In genomic region chr16:4734063-4734729, GRCh38 we compare ENCODE assay signal across 8 cellular contexts. TPM values are rescaled to one million over a fixed set of nuclear protein-coding genes. Genes with fewer than 3 reads are reported as not detected.
DNase-seq lines count a peak whose midpoint lies in the region; TF ChIP-seq lines count a peak whose summit lies in the region.

A gene with protein sequence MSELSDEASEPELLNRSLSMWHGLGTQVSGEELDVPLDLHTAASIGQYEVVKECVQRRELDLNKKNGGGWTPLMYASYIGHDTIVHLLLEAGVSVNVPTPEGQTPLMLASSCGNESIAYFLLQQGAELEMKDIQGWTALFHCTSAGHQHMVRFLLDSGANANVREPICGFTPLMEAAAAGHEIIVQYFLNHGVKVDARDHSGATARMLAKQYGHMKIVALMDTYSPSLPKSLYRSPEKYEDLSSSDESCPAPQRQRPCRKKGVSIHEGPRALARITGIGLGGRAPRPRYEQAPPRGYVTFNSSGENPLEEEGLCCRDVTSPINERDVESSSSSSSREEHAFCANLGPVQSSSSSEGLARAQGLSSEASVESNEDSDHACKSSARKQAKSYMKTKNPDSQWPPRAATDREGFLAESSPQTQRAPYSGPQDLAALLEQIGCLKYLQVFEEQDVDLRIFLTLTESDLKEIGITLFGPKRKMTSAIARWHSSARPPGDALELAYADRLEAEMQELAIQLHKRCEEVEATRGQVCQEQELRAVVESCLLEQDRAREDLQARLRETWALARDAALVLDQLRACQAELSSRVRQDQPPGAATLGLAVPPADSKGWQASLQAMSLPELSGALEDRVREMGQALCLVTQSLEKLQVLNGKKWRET (minus strand): TSS chr16:4734271. CDS start chr16:4730149, 4,122 bp downstream.
DNAAF8 (plus strand) TSS chr16:4734537; CDS start chr16:4736515, 1,978 bp downstream.

- no peaks in the 10 kb centered on the region for H3F3A ChIP-seq in Loucy (ENCODE audit: low read depth)

- H4K20me1 ChIP-seq in Loucy (ENCODE audit: insufficient read depth, low read length, poor library complexity, severe bottlenecking) = no peaks in the 10 kb centered on the region

- H3K4me3 ChIP-seq in H7 (ENCODE audit: insufficient read depth, low read depth, low read length) (peak within 1 kb of the TSS; percentile 93), Loucy (ENCODE audit: low read length, poor library complexity, severe bottlenecking) (peak within 1 kb of the TSS; percentile 85), neuron (ENCODE audit: low read length) (peak within 1 kb of the TSS; percentile 93)

- DNase-seq in G401 (ENCODE audit: low spot score) (peak; percentile 99), H7 (peak; percentile 99), SIG-M5 (lab: John Stamatoyannopoulos, UW) (peak; percentile 43), foreskin melanocyte (peak; percentile 94), stromal cell of bone marrow (ENCODE audit: low read depth) (peak; percentile 97)
- peak; percentile 69 for DNase-seq in activated gamma-delta T cell treated with anti-CD3 and anti-CD28 coated beads, Interleukin-2, amount 50 U/mL, for 16 hours (ENCODE audit: low read depth)

- H3K4me1 ChIP-seq in Loucy (ENCODE audit: insufficient read depth, low read length, poor library complexity, severe bottlenecking) (peaks cover 5% of the 10 kb centered on the region), neuron (ENCODE audit: insufficient read depth, low read length) (peaks cover 8% of the 10 kb centered on the region)

- H3K4me2 ChIP-seq in Loucy (ENCODE audit: low read depth, low read length, poor library complexity, severe bottlenecking) = peak within 1 kb of the TSS; percentile 94

- H3K79me2 ChIP-seq in Loucy (ENCODE audit: insufficient read depth, low read length) = no peaks in the 10 kb centered on the region

- in situ Hi-C loops in G401 (cut with HindIII; ENCODE audit: low sequenced_read_pairs) = no loop called here

- peaks cover 3% of the 10 kb centered on the region for H3K36me3 ChIP-seq in H7 (replicated peaks; ENCODE audit: control insufficient read depth, insufficient read depth, low read length)
- H3K36me3 ChIP-seq in Loucy (ENCODE audit: insufficient read depth, low read length) = no peaks in the 10 kb centered on the region
- peaks cover 6% of the 10 kb centered on the region for H3K36me3 ChIP-seq in neuron (ENCODE audit: insufficient read depth, low read length)

- peak within 1 kb of the TSS; percentile 97 for H2AFZ ChIP-seq in Loucy (ENCODE audit: low read length)
- H2AFZ ChIP-seq in neuron (ENCODE audit: low read depth, low read length) = peak within 1 kb of the TSS; percentile 69

- H3K9ac ChIP-seq in Loucy (ENCODE audit: low read depth, low read length, poor library complexity, severe bottlenecking) = peak within 1 kb of the TSS; percentile 78

- no peaks in the 10 kb centered on the region for H3K27me3 ChIP-seq in H7 (ENCODE audit: control insufficient read depth, insufficient read depth, low read length)
- no peaks in the 10 kb centered on the region for H3K27me3 ChIP-seq in Loucy (ENCODE audit: insufficient read depth, low read length, poor library complexity, severe bottlenecking)
- H3K27me3 ChIP-seq in neuron (ENCODE audit: insufficient read depth, low read length) = no peaks in the 10 kb centered on the region

- TF ChIP-seq CTCF in Loucy (conservative IDR thresholded peaks at IDR 0.05; ENCODE audit: low read length) = no peak

- H3K9me3 ChIP-seq in Loucy (ENCODE audit: insufficient read depth, low read depth, low read length) (no peaks in the 10 kb centered on the region), neuron (ENCODE audit: low read length) (no peaks in the 10 kb centered on the region)

- H3K9me2 ChIP-seq in Loucy (replicated peaks; ENCODE audit: low read depth, low read length) = no peaks in the 10 kb centered on the region

RNA-seq across cellular contexts. Expression of the first gene that starts in this region (rescaled TPM):
- 12.8 and 18.0 TPM in 2 replicates for total RNA-seq in G401 (2014; rRNA removed; shearing (Covaris generic))
- total RNA-seq in H7 (2014; rRNA removed; shearing (Covaris generic)) = 19.5 and 21.8 TPM in 2 replicates

RNA-seq across cellular contexts. Expression of gene DNAAF8, which starts in this region (rescaled TPM):
- total RNA-seq in G401 (2014; rRNA removed; shearing (Covaris generic)) = not detected in 2 replicates
- total RNA-seq in H7 (2014; rRNA removed; shearing (Covaris generic)) = 1.1 TPM in 1 of 2 replicates, not detected in the other

Comparison
In these comparisons a context has a peak if more than half of its experiments do, and no peak if none do; other contexts are left out.
1. Peak in every context shown above with its lines: DNase-seq and H3K4me3 ChIP-seq.
2. DNase-seq: peak in every context shown above with its lines; median percentile 99 in G401; 99 in H7; 97 in stromal cell of bone marrow; 94 in foreskin melanocyte; 69 in activated gamma-delta T cell treated with anti-CD3 and anti-CD28 coated beads, Interleukin-2, amount 50 U/mL, for 16 hours; 43 in SIG-M5.